Comparison of ENCODE assay signal across 8 cellular contexts in genomic region chr11:43944761-43945311, GRCh38. TPM values are rescaled to one million over a fixed set of nuclear protein-coding genes. Genes with fewer than 3 reads are reported as not detected.
DNase-seq lines count a peak whose midpoint lies in the region.

No MANE protein-coding gene starts in this region.

- H2AK5ac ChIP-seq in mesenchymal stem cell (ENCODE audit: low read length, severe bottlenecking) = no peak overlapping the region

- no peak overlapping the region for H4K8ac ChIP-seq in mesenchymal stem cell (ENCODE audit: low read length)

- no peak overlapping the region for H2BK12ac ChIP-seq in mesenchymal stem cell (ENCODE audit: low read length in 2 of 2)

- H3K9me3 ChIP-seq in duodenal mucosa (ENCODE audit: control insufficient read depth in 1 of 2, low read length in 2 of 2) = no peaks in the 10 kb centered on the region
- H3K9me3 ChIP-seq in mesenchymal stem cell (ENCODE audit: control insufficient read depth, low read length) = no peaks in the 10 kb centered on the region

- H3K14ac ChIP-seq in mesenchymal stem cell (ENCODE audit: low read length in 2 of 2) = no peak overlapping the region

- DNase-seq in NK-92 treated with Interleukin-12 subunit alpha and Interleukin-12 subunit beta, amount 100 ng/mL, for 24 hours (lab: John Stamatoyannopoulos, UW) = peak; percentile 36
- DNase-seq in NK-92 (lab: John Stamatoyannopoulos, UW; ENCODE audit: unreplicated experiment) = no peak
- peak; percentile 25 for DNase-seq in NCI-H1105 treated with DMSO at 0.1 percent for 48 hours (lab: John Stamatoyannopoulos, UW)
- DNase-seq in activated CD4-positive, alpha-beta T cell treated with anti-CD3 and anti-CD28 coated beads, Interleukin-2, amount 50 U/mL, for 4 hours = peak; percentile 47 to 49
- peak; percentile 75 for DNase-seq in mesenchymal stem cell
- DNase-seq in stimulated activated CD8-positive, alpha-beta memory T cell treated with anti-CD3 and anti-CD28 coated beads, Interleukin-2, amount 100 ng/mL, for 1 hour (ENCODE audit: low read depth in 2 of 2) = peak; percentile 15 to 31
- no peak for DNase-seq in NCI-H774 (lab: John Stamatoyannopoulos, UW)

- H3K18ac ChIP-seq in mesenchymal stem cell (ENCODE audit: low read depth in 1 of 2, low read length in 2 of 2) = peak overlapping the region; percentile 14 to 37

- H3K36me3 ChIP-seq in duodenal mucosa (ENCODE audit: control insufficient read depth in 1 of 2, insufficient read depth in 2 of 2, low read length in 2 of 2) (no peaks in the 10 kb centered on the region), mesenchymal stem cell (ENCODE audit: control insufficient read depth in 1 of 2, insufficient read depth in 2 of 2, low read depth in 1 of 2, low read length in 2 of 2) (no peaks in the 10 kb centered on the region)

- H3K4me1 ChIP-seq in duodenal mucosa (ENCODE audit: control insufficient read depth in 1 of 2, insufficient read depth in 2 of 2, low read length in 2 of 2) = peaks cover 0 to 13% of the 10 kb centered on the region in 2 donors
- peaks cover 24% of the 10 kb centered on the region for H3K4me1 ChIP-seq in mesenchymal stem cell (ENCODE audit: control insufficient read depth, insufficient read depth, low read depth, low read length)

- H3K4me3 ChIP-seq in duodenal mucosa (ENCODE audit: low read depth in 1 of 2, low read length in 2 of 2) (peak overlapping the region; percentile 73 to 76), mesenchymal stem cell (ENCODE audit: insufficient read depth in 1 of 2, low read depth in 1 of 2, low read length in 2 of 2) (peak overlapping the region in 1 of 2 experiments; percentile 91)

- H2BK120ac ChIP-seq in mesenchymal stem cell (ENCODE audit: low read depth, low read length) = no peak overlapping the region

- H2AFZ ChIP-seq in mesenchymal stem cell (ENCODE audit: low read depth, low read length) = no peak overlapping the region

- no peak overlapping the region for H4K91ac ChIP-seq in mesenchymal stem cell (ENCODE audit: low read length)

- H3K27me3 ChIP-seq in duodenal mucosa (ENCODE audit: control insufficient read depth in 1 of 2, insufficient read depth in 2 of 2, low read length in 2 of 2) (peaks cover 29 to 44% of the 10 kb centered on the region in 2 donors), mesenchymal stem cell (ENCODE audit: control insufficient read depth in 1 of 2, insufficient read depth in 1 of 2, low read length in 2 of 2) (peaks cover 0 to 75% of the 10 kb centered on the region in 2 experiments)

- peak overlapping the region; percentile 15 to 70 for H3K9ac ChIP-seq in duodenal mucosa (ENCODE audit: low read depth in 1 of 2, low read length in 2 of 2)
- H3K9ac ChIP-seq in mesenchymal stem cell (ENCODE audit: low read length) = peak overlapping the region; percentile 93

- WGBS in mesenchymal stem cell = 46% methylated on average over 16 of the region's 16 CpGs

- H2BK15ac ChIP-seq in mesenchymal stem cell (ENCODE audit: low read depth, poor library complexity, severe bottlenecking) = no peak overlapping the region

- H3K4me2 ChIP-seq in mesenchymal stem cell (ENCODE audit: low read length, poor library complexity, severe bottlenecking) = no peak overlapping the region

- H2BK5ac ChIP-seq in mesenchymal stem cell (ENCODE audit: low read depth, low read length, poor library complexity, severe bottlenecking) = no peak overlapping the region

- H3K4ac ChIP-seq in mesenchymal stem cell (ENCODE audit: low read depth in 1 of 2, low read length in 2 of 2) = no peak overlapping the region

- H3K23ac ChIP-seq in mesenchymal stem cell (ENCODE audit: low read length in 2 of 2) = no peak overlapping the region

- H3K27ac ChIP-seq in duodenal mucosa (ENCODE audit: low read depth, low read length) (peak overlapping the region; percentile 48), mesenchymal stem cell (ENCODE audit: low read length, poor library complexity, severe bottlenecking) (no peak overlapping the region)

- no peaks in the 10 kb centered on the region for H3K79me1 ChIP-seq in mesenchymal stem cell (replicated peaks; ENCODE audit: low read length, poor library complexity, severe bottlenecking)

RNA-seq across cellular contexts. Expression of gene C11orf96, which starts 2.4 kb away (rescaled TPM):
- 134 TPM for polyA plus RNA-seq in mesenchymal stem cell (2013, experiment 1 of 2)
- polyA plus RNA-seq in mesenchymal stem cell (2013, experiment 2 of 2) = 133 TPM

Comparison
In these comparisons a context has a peak if more than half of its experiments do, and no peak if none do; other contexts are left out.
1. DNase-seq: peak in NK-92 treated with Interleukin-12 subunit alpha and Interleukin-12 subunit beta, amount 100 ng/mL, for 24 hours (single experiment), NCI-H1105 treated with DMSO at 0.1 percent for 48 hours (single experiment), activated CD4-positive, alpha-beta T cell treated with anti-CD3 and anti-CD28 coated beads, Interleukin-2, amount 50 U/mL, for 4 hours (2 of 2), mesenchymal stem cell (single experiment) and stimulated activated CD8-positive, alpha-beta memory T cell treated with anti-CD3 and anti-CD28 coated beads, Interleukin-2, amount 100 ng/mL, for 1 hour (2 of 2); none in NK-92 (single experiment) and NCI-H774 (single experiment).